ENCODE assay signal across 24 cellular contexts in the genomic region with DNA sequence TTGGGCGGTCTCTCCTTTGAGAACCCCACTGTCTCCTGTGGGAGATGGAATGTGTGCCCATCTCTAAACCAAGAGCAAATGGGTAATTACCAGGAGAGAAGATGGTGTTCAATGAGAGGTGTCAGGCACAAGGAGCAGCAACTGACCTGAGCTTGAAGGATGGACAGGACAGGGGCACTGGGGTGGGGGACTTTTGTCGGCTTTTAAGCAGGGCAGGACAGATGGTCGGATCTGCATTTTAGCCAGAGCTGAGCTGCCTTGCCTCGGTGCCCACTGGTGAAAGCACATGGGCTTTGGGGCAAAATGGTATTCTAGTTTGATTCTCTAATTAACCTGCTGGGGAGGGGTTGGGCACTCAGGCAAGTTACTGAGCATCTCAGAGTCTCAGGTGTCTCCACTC.
"Had no signal": no experiment of that assay in that cellular context is flagged by ENCODE, and none has a peak within 500 bp of the region (broad histone marks: within the 10 kb centered on the region; RNA-seq: fewer than 3 reads in every experiment).

No MANE protein-coding gene starts in this region.

- H3K36me3 ChIP-seq: esophagus squamous epithelium, right lobe of liver, thoracic aorta had no signal

- ATAC-seq: right lobe of liver; stimulated activated effector memory CD8-positive, alpha-beta T cell treated with anti-CD3 and anti-CD28 coated beads, Interleukin-12 subunit alpha, Interleukin-12 subunit beta, amount 100 ng/mL, for 72 hours had no signal

- DNase-seq: activated CD4-positive, alpha-beta T cell treated with anti-CD3 and anti-CD28 coated beads for 4 hours; activated CD4-positive, alpha-beta T cell treated with anti-CD3 and anti-CD28 coated beads, Interleukin-2, amount 50 U/mL, for 4 hours; activated CD4-positive, CD25-positive, alpha-beta regulatory T cell; activated naive CD4-positive, alpha-beta T cell treated with anti-CD3 and anti-CD28 coated beads for 36 hours; activated T-cell treated with anti-CD3 and anti-CD28 coated beads for 4 hours; activated T-cell treated with anti-CD3 and anti-CD28 coated beads, Interleukin-2, amount 50 U/mL, for 72 hours; amniotic stem cell; central memory CD4-positive, alpha-beta T cell; dermis blood vessel endothelial cell; effector CD4-positive, alpha-beta T cell; esophagus squamous epithelium; glutamatergic neuron; left cardiac atrium; left ventricle myocardium superior; naive B cell; right lobe of liver; stimulated activated CD4-positive, alpha-beta T cell treated with anti-CD3 and anti-CD28 coated beads, Interleukin-4, amount 100 ng/mL, for 24 hours; T-cell had no signal

- H3K36me3 Mint-ChIP-seq: mesothelial cell of epicardium; naive B cell; stimulated activated effector memory CD8-positive, alpha-beta T cell treated with anti-CD3 and anti-CD28 coated beads, Interleukin-12 subunit alpha, Interleukin-12 subunit beta, amount 100 ng/mL, for 72 hours; T-cell had no signal

- H3K27ac Mint-ChIP-seq: activated naive CD4-positive, alpha-beta T cell treated with anti-CD3 and anti-CD28 coated beads for 36 hours; activated T-cell treated with anti-CD3 and anti-CD28 coated beads, Interleukin-2, amount 50 U/mL, for 72 hours; mesothelial cell of epicardium; stimulated activated effector memory CD8-positive, alpha-beta T cell treated with anti-CD3 and anti-CD28 coated beads, Interleukin-12 subunit alpha, Interleukin-12 subunit beta, amount 100 ng/mL, for 72 hours; stimulated activated naive CD8-positive, alpha-beta T cell treated with anti-CD3 and anti-CD28 coated beads, Interleukin-15, Interleukin-2, amounts not matched to agents 100 ng/mL and 50 ng/mL, for 24 hours; T-cell had no signal

- H3K4me3 ChIP-seq: esophagus squamous epithelium, right lobe of liver, skin epidermis, thoracic aorta had no signal

- H3K27ac ChIP-seq: epithelial cell of prostate, esophagus squamous epithelium, right lobe of liver, skin epidermis, thoracic aorta had no signal

- H3K27me3 ChIP-seq: right lobe of liver had no signal

- H3K4me1 Mint-ChIP-seq: stimulated activated effector memory CD8-positive, alpha-beta T cell treated with anti-CD3 and anti-CD28 coated beads, Interleukin-12 subunit alpha, Interleukin-12 subunit beta, amount 100 ng/mL, for 72 hours had no signal

- H3K9me3 Mint-ChIP-seq: activated naive CD4-positive, alpha-beta T cell treated with anti-CD3 and anti-CD28 coated beads for 36 hours; activated T-cell treated with anti-CD3 and anti-CD28 coated beads, Interleukin-2, amount 50 U/mL, for 72 hours; mesothelial cell of epicardium; stimulated activated effector memory CD8-positive, alpha-beta T cell treated with anti-CD3 and anti-CD28 coated beads, Interleukin-12 subunit alpha, Interleukin-12 subunit beta, amount 100 ng/mL, for 72 hours; stimulated activated naive CD8-positive, alpha-beta T cell treated with anti-CD3 and anti-CD28 coated beads, Interleukin-15, Interleukin-2, amounts not matched to agents 100 ng/mL and 50 ng/mL, for 24 hours; T-cell had no signal

- H3K4me3 Mint-ChIP-seq: activated naive CD4-positive, alpha-beta T cell treated with anti-CD3 and anti-CD28 coated beads for 36 hours; stimulated activated effector memory CD8-positive, alpha-beta T cell treated with anti-CD3 and anti-CD28 coated beads, Interleukin-12 subunit alpha, Interleukin-12 subunit beta, amount 100 ng/mL, for 72 hours; stimulated activated naive CD8-positive, alpha-beta T cell treated with anti-CD3 and anti-CD28 coated beads, Interleukin-15, Interleukin-2, amounts not matched to agents 100 ng/mL and 50 ng/mL, for 24 hours had no signal

- H3K9me3 ChIP-seq: esophagus squamous epithelium, right lobe of liver, thoracic aorta had no signal
